Comparison of ENCODE assay signal across 8 cellular contexts in the genomic region with DNA sequence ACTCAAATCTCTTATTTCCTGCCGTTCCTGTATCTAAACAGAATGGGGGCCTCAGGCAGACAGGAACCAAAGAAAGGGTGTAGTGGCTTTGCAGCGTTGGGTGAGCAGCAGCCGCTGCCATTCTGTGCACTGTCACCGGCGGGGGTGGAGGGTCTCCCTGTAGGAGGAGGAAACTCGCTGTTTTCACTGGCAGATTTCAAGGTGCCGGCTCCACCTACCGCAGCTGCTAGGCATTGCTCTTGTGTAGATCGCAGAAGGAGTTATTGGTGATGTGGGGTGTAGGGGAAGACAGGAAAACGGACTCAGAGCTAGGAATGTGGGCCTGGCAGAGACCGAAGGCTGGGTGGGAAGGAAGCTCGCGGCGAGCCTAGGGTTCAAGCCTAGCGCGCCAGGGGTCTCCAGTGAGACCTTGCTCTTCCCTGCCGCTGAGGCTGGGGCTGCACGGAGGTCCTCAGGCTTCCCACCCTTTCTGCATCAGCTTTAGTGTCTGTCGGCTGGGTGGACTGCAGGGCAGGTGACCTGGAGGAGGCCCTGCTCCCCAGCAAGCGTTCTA. TPM values are rescaled to one million over a fixed set of nuclear protein-coding genes. Genes with fewer than 3 reads are reported as not detected.
A peak's percentile ranks its signal among the peaks of the same experiment; 100 is the strongest.
DNase-seq lines count a peak whose midpoint lies in the region; ATAC-seq and TF ChIP-seq lines count a peak whose summit lies in the region.

No MANE protein-coding gene starts in this region.

- H3K27me3 ChIP-seq in Peyer's patch: no peaks in the 10 kb centered on the region
- H3K27me3 ChIP-seq in neural cell (ENCODE audit: insufficient read depth, low read depth, low read length): no peaks in the 10 kb centered on the region

- H3K4me3 Mint-ChIP-seq in activated T-helper 1 cell treated with anti-CD3 and anti-CD28 coated beads, Interleukin-12 subunit alpha, Interleukin-12 subunit beta, Interleukin-2, Interleukin-4 antibody, amounts not matched to agents 30 ng/mL and 10 ng/mL and 1 ng/mL, durations not matched to agents 14 hours and 24 hours and 36 hours: peak overlapping the region; percentile 1

- H3K4me1 Mint-ChIP-seq in activated T-helper 1 cell treated with anti-CD3 and anti-CD28 coated beads, Interleukin-12 subunit alpha, Interleukin-12 subunit beta, Interleukin-2, Interleukin-4 antibody, amounts not matched to agents 30 ng/mL and 10 ng/mL and 1 ng/mL, durations not matched to agents 14 hours and 24 hours and 36 hours (ENCODE audit: low read depth): peaks cover 14% of the 10 kb centered on the region

- TF ChIP-seq CTCF in Peyer's patch (IDR thresholded peaks at IDR 0.05): peak in 4 of 6 experiments; percentile 25 to 57 (median 54)
- peak; percentile 81 for TF ChIP-seq CTCF in neural cell (IDR thresholded peaks at IDR 0.05; ENCODE audit: poor library complexity, severe bottlenecking)

- H3K27ac ChIP-seq in Peyer's patch (no peak overlapping the region), neural cell (ENCODE audit: low read length) (no peak overlapping the region)

- no peak for ATAC-seq in HG03025 (IDR thresholded peaks at IDR 0.05; ENCODE audit: low FRiP score, unreplicated experiment)

- H3K9me3 ChIP-seq in Peyer's patch (no peaks in the 10 kb centered on the region), neural cell (ENCODE audit: low read length) (no peaks in the 10 kb centered on the region)

- peaks cover 5% of the 10 kb centered on the region for H3K27me3 Mint-ChIP-seq in activated T-helper 1 cell treated with anti-CD3 and anti-CD28 coated beads, Interleukin-12 subunit alpha, Interleukin-12 subunit beta, Interleukin-2, Interleukin-4 antibody, amounts not matched to agents 30 ng/mL and 10 ng/mL and 1 ng/mL, durations not matched to agents 14 hours and 24 hours and 36 hours (ENCODE audit: insufficient read depth)

- peaks cover 0 to 5% (median 0%) of the 10 kb centered on the region in 4 donors for H3K4me1 ChIP-seq in Peyer's patch

- TF ChIP-seq EP300 in neural cell (conservative IDR thresholded peaks at IDR 0.05; ENCODE audit: poor library complexity, severe bottlenecking): no peak

- H3K9me2 ChIP-seq in neural cell (ENCODE audit: insufficient read depth, low read length): no peaks in the 10 kb centered on the region

- H3K27ac Mint-ChIP-seq in activated T-helper 1 cell treated with anti-CD3 and anti-CD28 coated beads, Interleukin-12 subunit alpha, Interleukin-12 subunit beta, Interleukin-2, Interleukin-4 antibody, amounts not matched to agents 30 ng/mL and 10 ng/mL and 1 ng/mL, durations not matched to agents 14 hours and 24 hours and 36 hours: peak overlapping the region; percentile 43

- no peaks in the 10 kb centered on the region for H3K9me3 Mint-ChIP-seq in activated T-helper 1 cell treated with anti-CD3 and anti-CD28 coated beads, Interleukin-12 subunit alpha, Interleukin-12 subunit beta, Interleukin-2, Interleukin-4 antibody, amounts not matched to agents 30 ng/mL and 10 ng/mL and 1 ng/mL, durations not matched to agents 14 hours and 24 hours and 36 hours

- H3K36me3 ChIP-seq in Peyer's patch: no peaks in the 10 kb centered on the region
- H3K36me3 ChIP-seq in neural cell (ENCODE audit: insufficient read depth, low read length): no peaks in the 10 kb centered on the region

- no peak overlapping the region for H3K4me2 ChIP-seq in neural cell (ENCODE audit: low read length)

- no peak overlapping the region for H2AFZ ChIP-seq in neural cell (ENCODE audit: low read depth, low read length)

- no peaks in the 10 kb centered on the region for H3K79me2 ChIP-seq in neural cell (replicated peaks; ENCODE audit: insufficient read depth, low read length)

- TF ChIP-seq RAD21 in neural cell (conservative IDR thresholded peaks at IDR 0.05): peak; percentile 78

- DNase-seq in D341Med (ENCODE audit: low spot score) (peak; percentile 90), HuH-7.5 (ENCODE audit: low spot score) (peak; percentile 63), Peyer's patch (peak; percentile 35 to 71 (median 60)), fibroblast of the conjunctiva (ENCODE audit: low read depth) (peak; percentile 81)
- peak; percentile 35 for DNase-seq in activated T-helper 1 cell treated with anti-CD3 and anti-CD28 coated beads, Interleukin-12 subunit alpha, Interleukin-12 subunit beta, Interleukin-2, Interleukin-4 antibody, amounts not matched to agents 30 ng/mL and 10 ng/mL and 1 ng/mL, durations not matched to agents 14 hours and 24 hours and 36 hours (ENCODE audit: low spot score)
- DNase-seq in stimulated activated naive CD4-positive, alpha-beta T cell (lab: John Stamatoyannopoulos, UW): peak; percentile 38 to 77 (median 50)

- intact Hi-C loops in activated T-helper 1 cell treated with anti-CD3 and anti-CD28 coated beads, Interleukin-12 subunit alpha, Interleukin-12 subunit beta, Interleukin-2, Interleukin-4 antibody, amounts not matched to agents 30 ng/mL and 10 ng/mL and 1 ng/mL, durations not matched to agents 14 hours and 24 hours and 36 hours (cut with micrococcal nuclease): loop anchor here (1.0 kb wide), 1 partner anchor 253 kb away; the partner anchor contains the start of gene ITSN1

- H3K36me3 Mint-ChIP-seq in activated T-helper 1 cell treated with anti-CD3 and anti-CD28 coated beads, Interleukin-12 subunit alpha, Interleukin-12 subunit beta, Interleukin-2, Interleukin-4 antibody, amounts not matched to agents 30 ng/mL and 10 ng/mL and 1 ng/mL, durations not matched to agents 14 hours and 24 hours and 36 hours (ENCODE audit: low read depth): peaks cover 3% of the 10 kb centered on the region

- H3K9ac ChIP-seq in neural cell (ENCODE audit: low read length): no peak overlapping the region

- no peaks in the 10 kb centered on the region for H3F3A ChIP-seq in neural cell (ENCODE audit: insufficient read depth, low read length, poor library complexity, severe bottlenecking)

- H3K4me3 ChIP-seq in Peyer's patch: peak overlapping the region in 3 of 4 donors; percentile 3 to 33 (median 22)
- H3K4me3 ChIP-seq in neural cell (ENCODE audit: low read length): peak overlapping the region; percentile 29

- TF ChIP-seq POLR2A in Peyer's patch (IDR thresholded peaks at IDR 0.05): no peak

- no peaks in the 10 kb centered on the region for H4K20me1 ChIP-seq in neural cell (ENCODE audit: insufficient read depth)

TF ChIP-seq in neural cell, 6 proteins besides CTCF, POLR2A, EP300 and RAD21:
- TF ChIP-seq SMC3 (conservative IDR thresholded peaks at IDR 0.05; ENCODE audit: poor library complexity): peak; percentile 75
- no peak for TF ChIP-seq REST (IDR thresholded peaks at IDR 0.05; ENCODE audit: borderline replicate concordance)
- TF ChIP-seq MXI1 (conservative IDR thresholded peaks at IDR 0.05; ENCODE audit: poor library complexity, severe bottlenecking): no peak

RNA-seq across cellular contexts. Expression of gene ATP5PO, which starts 20.8 kb away (rescaled TPM):
- 100 to 1,000 TPM; 178 to 291 (median 203) TPM for total RNA-seq in Peyer's patch
- 168 and 176 TPM in 2 replicates for total RNA-seq in activated T-helper 1 cell treated with anti-CD3 and anti-CD28 coated beads, Interleukin-12 subunit alpha, Interleukin-12 subunit beta, Interleukin-2, Interleukin-4 antibody, amounts not matched to agents 30 ng/mL and 10 ng/mL and 1 ng/mL, durations not matched to agents 14 hours and 24 hours and 36 hours
- polyA plus RNA-seq in neural cell: 420 and 439 TPM in 2 replicates
- polyA minus RNA-seq in neural cell: 127 and 133 TPM in 2 replicates

Comparison
In these comparisons a context has a peak if more than half of its experiments do, and no peak if none do; other contexts are left out.
1. DNase-seq: peak in every context shown above with its lines; median percentile 90 in D341Med; 81 in fibroblast of the conjunctiva; 63 in HuH-7.5; 60 in Peyer's patch; 50 in stimulated activated naive CD4-positive, alpha-beta T cell; 35 in activated T-helper 1 cell treated with anti-CD3 and anti-CD28 coated beads, Interleukin-12 subunit alpha, Interleukin-12 subunit beta, Interleukin-2, Interleukin-4 antibody, amounts not matched to agents 30 ng/mL and 10 ng/mL and 1 ng/mL, durations not matched to agents 14 hours and 24 hours and 36 hours.